ENCODE assay signal across 8 cellular contexts in genomic region chr21:45129231-45129923, GRCh38. TPM values are rescaled to one million over a fixed set of nuclear protein-coding genes. Genes with fewer than 3 reads are reported as not detected.
DNase-seq lines count a peak whose midpoint lies in the region; ATAC-seq and TF ChIP-seq lines count a peak whose summit lies in the region.

No MANE protein-coding gene starts in this region.

- H3K27me3 ChIP-seq in GM23248 (replicated peaks; ENCODE audit: insufficient read depth) (no peaks in the 10 kb centered on the region), heart left ventricle (no peaks in the 10 kb centered on the region), skeletal muscle satellite cell (ENCODE audit: control insufficient read depth, insufficient read depth, low read length) (no peaks in the 10 kb centered on the region)

- in situ Hi-C loops in GM23248 (cut with MboI), result loop anchor here (10.0 kb wide), 1 partner anchor 65 kb away; no protein-coding TSS in a partner anchor

- H3K27ac Mint-ChIP-seq in activated naive CD8-positive, alpha-beta T cell treated with anti-CD3 and anti-CD28 coated beads for 36 hours, result peak overlapping the region; percentile 57

- 21% methylated on average over 19 of the region's 19 CpGs for WGBS in GM23248 (ENCODE audit: low coverage in 1 of 2, low lambda C conversion rate in 2 of 2, missing lambda C conversion rate in 2 of 2), 2 experiments
- WGBS in heart left ventricle, 4 donors, result 41 to 55% (median 50%) methylated on average over 19 of the region's 19 CpGs

- intact Hi-C loops in heart left ventricle (cut with DNase I), result loop anchor here in 8 of 10 donors (2.0 to 5.0 kb wide), 6 partner anchors 37 to 237 kb away; no protein-coding TSS in a partner anchor

- H3K36me3 Mint-ChIP-seq in activated naive CD8-positive, alpha-beta T cell treated with anti-CD3 and anti-CD28 coated beads for 36 hours, result peaks cover 5% of the 10 kb centered on the region

- peak; percentile 63 to 80 (median 66) for ATAC-seq in heart left ventricle
- ATAC-seq in activated CD4-positive, CD25-positive, alpha-beta regulatory T cell treated with anti-CD3 and anti-CD28 coated beads, Interleukin-2, amount 50 U/mL, for 24 hours, result no peak
- no peak for ATAC-seq in HG03097 (IDR thresholded peaks at IDR 0.05; ENCODE audit: low FRiP score, unreplicated experiment)

- H3K9me3 Mint-ChIP-seq in activated naive CD8-positive, alpha-beta T cell treated with anti-CD3 and anti-CD28 coated beads for 36 hours, result no peaks in the 10 kb centered on the region

- H3K9me2 ChIP-seq in GM23248 (ENCODE audit: insufficient read depth), result no peaks in the 10 kb centered on the region

- H3K4me2 ChIP-seq in GM23248 (ENCODE audit: unreplicated experiment) (peak overlapping the region; percentile 93), skeletal muscle satellite cell (ENCODE audit: low read length) (peak overlapping the region; percentile 80)

- DNase-seq in GM23248 (peak; percentile 89), heart left ventricle (peak in 4 of 5 donors; percentile 50 to 79 (median 56)), mucosa of gallbladder (ENCODE audit: low spot score) (no peak), NCI-H526 (lab: John Stamatoyannopoulos, UW) (no peak)
- DNase-seq in activated naive CD8-positive, alpha-beta T cell treated with anti-CD3 and anti-CD28 coated beads for 36 hours, result no peak

- H3K27ac ChIP-seq in GM23248 (peak overlapping the region; percentile 83), heart left ventricle (peak overlapping the region in 11 of 12 donors; percentile 30 to 86 (median 73))

- no peaks in the 10 kb centered on the region for H3K9me3 ChIP-seq in GM23248 (ENCODE audit: low read depth)
- H3K9me3 ChIP-seq in heart left ventricle, result no peaks in the 10 kb centered on the region
- H3K9me3 ChIP-seq in skeletal muscle satellite cell (replicated peaks; ENCODE audit: low read length), result no peaks in the 10 kb centered on the region

- no peak overlapping the region for H3K4me3 Mint-ChIP-seq in activated naive CD8-positive, alpha-beta T cell treated with anti-CD3 and anti-CD28 coated beads for 36 hours

- H3K9ac ChIP-seq in GM23248 (peak overlapping the region; percentile 73), skeletal muscle satellite cell (ENCODE audit: low read depth, low read length) (peak overlapping the region; percentile 77)

- H4K20me1 ChIP-seq in GM23248 (ENCODE audit: insufficient read depth), result no peaks in the 10 kb centered on the region

- peaks cover 45% of the 10 kb centered on the region for H3F3A ChIP-seq in GM23248 (ENCODE audit: insufficient read depth)

- H3K4me3 ChIP-seq in GM23248, result peak overlapping the region; percentile 67
- no peak overlapping the region for H3K4me3 ChIP-seq in heart left ventricle
- H3K4me3 ChIP-seq in skeletal muscle satellite cell (ENCODE audit: low read length), result peak overlapping the region; percentile 42

- H2AFZ ChIP-seq in GM23248, result no peak overlapping the region

- H3K36me3 ChIP-seq in GM23248 (ENCODE audit: low read depth) (no peaks in the 10 kb centered on the region), heart left ventricle (no peaks in the 10 kb centered on the region), skeletal muscle satellite cell (ENCODE audit: insufficient read depth, low read length) (peaks cover 42% of the 10 kb centered on the region)

- peak in 2 of 12 donors; percentile 8 to 14 for TF ChIP-seq CTCF in heart left ventricle (IDR thresholded peaks at IDR 0.05)

- no peaks in the 10 kb centered on the region for H3K27me3 Mint-ChIP-seq in activated naive CD8-positive, alpha-beta T cell treated with anti-CD3 and anti-CD28 coated beads for 36 hours

- no peak for TF ChIP-seq POLR2A in heart left ventricle (IDR thresholded peaks at IDR 0.05)

- peaks cover 55% of the 10 kb centered on the region for H3K79me2 ChIP-seq in GM23248 (ENCODE audit: insufficient read depth)

- H3K4me1 Mint-ChIP-seq in activated naive CD8-positive, alpha-beta T cell treated with anti-CD3 and anti-CD28 coated beads for 36 hours, result peaks cover 29% of the 10 kb centered on the region

- peaks cover 41% of the 10 kb centered on the region for H3K4me1 ChIP-seq in GM23248 (ENCODE audit: insufficient read depth)
- peaks cover 9 to 67% (median 57%) of the 10 kb centered on the region in 12 donors for H3K4me1 ChIP-seq in heart left ventricle
- peaks cover 78% of the 10 kb centered on the region for H3K4me1 ChIP-seq in skeletal muscle satellite cell (ENCODE audit: control insufficient read depth, insufficient read depth, low read length)

RNA-seq across cellular contexts. Expression of gene ADARB1, which starts 55.0 kb away (rescaled TPM):
- 17.4 and 22.6 TPM in 2 replicates for total RNA-seq in GM23248 (2014; rRNA removed; shearing (Covaris generic))
- polyA plus RNA-seq in GM23248 (2016; fragmentation: Nextera tagmentation; extraction: Ambion mirVana) (16.3 and 18.7 TPM in 2 replicates), heart left ventricle (10 to 100 TPM in 1 of 2 donors, 1 to 10 TPM in 1; 8.9 to 11.5 TPM)
- total RNA-seq in activated naive CD8-positive, alpha-beta T cell treated with anti-CD3 and anti-CD28 coated beads for 36 hours, result 10 to 100 TPM; 39.6 to 41.9 TPM
- total RNA-seq in heart left ventricle (10 to 100 TPM in 8 of 9 donors, 1 to 10 TPM in 1; 6.9 to 16.3 (median 12.1) TPM), mucosa of gallbladder (32.5 TPM)
- 2.5 and 7.4 TPM in 2 replicates for total RNA-seq in skeletal muscle satellite cell (2012; rRNA removed)

Comparison
In these comparisons a context has a peak if more than half of its experiments do, and no peak if none do; other contexts are left out.
1. DNase-seq: peak in GM23248 (single experiment) and heart left ventricle (4 of 5); none in activated naive CD8-positive, alpha-beta T cell treated with anti-CD3 and anti-CD28 coated beads for 36 hours (single experiment), mucosa of gallbladder (single experiment) and NCI-H526 (0 of 2).
2. H3K4me3 ChIP-seq: peak in GM23248 (single experiment) and skeletal muscle satellite cell (single experiment); none in heart left ventricle (0 of 12).
3. ATAC-seq: peak in heart left ventricle (4 of 4); none in activated CD4-positive, CD25-positive, alpha-beta regulatory T cell treated with anti-CD3 and anti-CD28 coated beads, Interleukin-2, amount 50 U/mL, for 24 hours (0 of 2) and HG03097 (single experiment).